Comparison of ENCODE assay signal across 9 cellular contexts in the genomic region with DNA sequence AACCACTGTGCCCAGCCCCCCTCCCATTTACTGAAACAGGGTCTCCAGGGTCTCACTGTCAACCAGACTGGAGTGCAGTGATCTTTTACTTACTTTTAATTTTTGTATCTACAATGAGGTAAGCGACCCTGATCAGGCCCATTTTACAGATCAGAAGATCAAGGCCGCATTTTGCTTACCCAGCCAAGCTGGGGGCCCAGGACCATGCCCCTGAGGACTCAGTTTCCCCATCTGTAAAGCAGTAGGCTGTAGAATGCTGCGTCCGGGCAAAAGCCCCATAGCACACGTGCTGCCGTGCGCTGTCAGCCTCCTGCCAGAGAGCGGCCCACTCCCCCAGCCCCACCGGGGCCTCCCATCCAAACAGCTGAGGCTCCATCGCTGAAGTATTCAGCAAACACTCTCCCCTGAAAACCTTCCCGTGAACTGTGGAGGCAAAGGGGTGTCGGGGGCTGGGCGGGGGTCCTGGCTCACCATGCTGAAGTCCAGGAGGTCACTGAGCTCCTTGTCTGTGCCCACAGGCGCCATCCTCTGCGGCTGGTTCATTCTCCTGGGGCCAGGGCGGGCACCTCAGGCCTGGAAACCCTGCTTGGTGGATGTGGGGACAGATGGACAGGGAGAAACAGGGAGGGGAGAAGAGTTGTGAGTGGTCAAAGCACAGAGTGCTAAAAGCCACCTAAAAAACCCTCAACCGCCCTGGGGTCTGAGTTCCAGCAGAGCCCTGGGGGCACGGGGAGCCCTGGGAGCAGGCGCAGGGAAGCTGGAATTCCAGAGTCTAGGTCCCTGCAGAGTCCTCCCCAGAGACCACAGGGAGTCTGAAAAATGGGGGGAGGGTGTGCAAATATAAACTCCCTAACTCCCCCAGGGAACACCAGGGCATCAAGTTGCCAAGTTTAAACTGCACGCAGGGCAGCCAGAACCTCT. TPM values are rescaled to one million over a fixed set of nuclear protein-coding genes. Genes with fewer than 3 reads are reported as not detected.
DNase-seq lines count a peak whose midpoint lies in the region; ATAC-seq and TF ChIP-seq lines count a peak whose summit lies in the region.
"Had no signal": no experiment of that assay in that cellular context is flagged by ENCODE, and none has a peak within 500 bp of the region (broad histone marks: within the 10 kb centered on the region; RNA-seq: fewer than 3 reads in every experiment).

No MANE protein-coding gene starts in this region.

- TF ChIP-seq CTCF in fibroblast of the aortic adventitia (IDR thresholded peaks at IDR 0.05; ENCODE audit: insufficient read depth, low read length): no peak

- peak overlapping the region; percentile 80 for H3K4me3 ChIP-seq in fibroblast of the aortic adventitia (ENCODE audit: low read depth, low read length)

- H3K4me3 Mint-ChIP-seq in activated CD4-positive, alpha-beta T cell treated with anti-CD3 and anti-CD28 coated beads, Interleukin-2, amount 10 ng/mL, durations not matched to agents 7 days and 5 days: peak overlapping the region; percentile 74
- H3K4me3 Mint-ChIP-seq in T-cell: peak overlapping the region; percentile 84 to 92 (median 88)
- H3K4me3 Mint-ChIP-seq in stimulated activated memory B cell treated with anti-CD40 and anti-IgM and Interleukin-4, amounts not matched to agents 10 μg/mL and 1 μg/mL and 100 μg/mL, for 72 hours: peak overlapping the region; percentile 97

- no peaks in the 10 kb centered on the region for H3K27me3 Mint-ChIP-seq in activated CD4-positive, alpha-beta T cell treated with anti-CD3 and anti-CD28 coated beads, Interleukin-2, amount 10 ng/mL, durations not matched to agents 7 days and 5 days
- H3K27me3 Mint-ChIP-seq in T-cell: no peaks in the 10 kb centered on the region
- no peaks in the 10 kb centered on the region for H3K27me3 Mint-ChIP-seq in stimulated activated memory B cell treated with anti-CD40 and anti-IgM and Interleukin-4, amounts not matched to agents 10 μg/mL and 1 μg/mL and 100 μg/mL, for 72 hours

- H3K9me3 Mint-ChIP-seq in activated CD4-positive, alpha-beta T cell treated with anti-CD3 and anti-CD28 coated beads, Interleukin-2, amount 10 ng/mL, durations not matched to agents 7 days and 5 days: no peaks in the 10 kb centered on the region
- H3K9me3 Mint-ChIP-seq in T-cell: no peaks in the 10 kb centered on the region
- H3K9me3 Mint-ChIP-seq in stimulated activated memory B cell treated with anti-CD40 and anti-IgM and Interleukin-4, amounts not matched to agents 10 μg/mL and 1 μg/mL and 100 μg/mL, for 72 hours: no peaks in the 10 kb centered on the region

- POLR2A ChIA-PET in activated CD4-positive, alpha-beta T cell treated with anti-CD3 and anti-CD28 coated beads, Interleukin-2, amount 10 ng/mL, durations not matched to agents 7 days and 5 days (lab: Charles Lee): no interaction called here
- POLR2A ChIA-PET in T-cell (lab: Charles Lee): interaction anchor here in 1 of 2 donors (0.6 kb wide), 1 partner anchor 75 kb away, joined by 5 read pairs; no protein-coding TSS in a partner anchor

- CTCF ChIA-PET in activated CD4-positive, alpha-beta T cell treated with anti-CD3 and anti-CD28 coated beads, Interleukin-2, amount 10 ng/mL, durations not matched to agents 7 days and 5 days (lab: Charles Lee): interaction anchor here (1.0 to 1.6 kb wide), 3 partner anchors 22 to 138 kb away, joined by 3 to 5 read pairs (median 3); no protein-coding TSS in a partner anchor
- CTCF ChIA-PET in T-cell (lab: Charles Lee): interaction anchor here in 1 of 2 donors (0.6 to 0.7 kb wide), 2 partner anchors 9 to 50 kb away, joined by 4 read pairs; no protein-coding TSS in a partner anchor

- peak overlapping the region; percentile 80 for H3K27ac Mint-ChIP-seq in activated CD4-positive, alpha-beta T cell treated with anti-CD3 and anti-CD28 coated beads, Interleukin-2, amount 10 ng/mL, durations not matched to agents 7 days and 5 days
- peak overlapping the region; percentile 79 to 89 for H3K27ac Mint-ChIP-seq in T-cell
- H3K27ac Mint-ChIP-seq in stimulated activated memory B cell treated with anti-CD40 and anti-IgM and Interleukin-4, amounts not matched to agents 10 μg/mL and 1 μg/mL and 100 μg/mL, for 72 hours: peak overlapping the region; percentile 87

- intact Hi-C loops in sciatic nerve (cut with DNase I): loop anchor here (5.0 kb wide), 1 partner anchor 43 kb away; a partner anchor contains a TSS

- H3K4me1 Mint-ChIP-seq in activated CD4-positive, alpha-beta T cell treated with anti-CD3 and anti-CD28 coated beads, Interleukin-2, amount 10 ng/mL, durations not matched to agents 7 days and 5 days: peaks cover 22% of the 10 kb centered on the region
- peaks cover 18 to 26% (median 25%) of the 10 kb centered on the region in 3 donors for H3K4me1 Mint-ChIP-seq in T-cell
- peaks cover 73% of the 10 kb centered on the region for H3K4me1 Mint-ChIP-seq in stimulated activated memory B cell treated with anti-CD40 and anti-IgM and Interleukin-4, amounts not matched to agents 10 μg/mL and 1 μg/mL and 100 μg/mL, for 72 hours

- no peak for DNase-seq in activated CD4-positive, alpha-beta T cell treated with anti-CD3 and anti-CD28 coated beads, Interleukin-2, amount 10 ng/mL, durations not matched to agents 7 days and 5 days
- no peak for DNase-seq in activated CD4-positive, alpha-beta T cell treated with anti-CD3 and anti-CD28 coated beads for 1 hour
- no peak for DNase-seq in T-cell
- DNase-seq in fibroblast of the aortic adventitia (ENCODE audit: low read depth): peak; percentile 8
- DNase-seq in NCI-H1048 (lab: John Stamatoyannopoulos, UW): no peak
- no peak for DNase-seq in sciatic nerve (ENCODE audit: low spot score)

- ATAC-seq in T-cell (replicated peaks in 1 of 4) (no peak), HG03342 (IDR thresholded peaks at IDR 0.05; ENCODE audit: unreplicated experiment) (no peak), sciatic nerve (no peak)
- no peak for ATAC-seq in stimulated activated memory B cell treated with anti-CD40 and anti-IgM and Interleukin-4, amounts not matched to agents 10 μg/mL and 1 μg/mL and 100 μg/mL, for 72 hours
- ATAC-seq: activated CD4-positive, CD25-positive, alpha-beta regulatory T cell treated with anti-CD3 and anti-CD28 coated beads, Interleukin-2, amount 50 U/mL, for 24 hours had no signal

- peaks cover 5% of the 10 kb centered on the region for H3K36me3 Mint-ChIP-seq in activated CD4-positive, alpha-beta T cell treated with anti-CD3 and anti-CD28 coated beads, Interleukin-2, amount 10 ng/mL, durations not matched to agents 7 days and 5 days (ENCODE audit: low read depth)
- peaks cover 6% of the 10 kb centered on the region for H3K36me3 Mint-ChIP-seq in T-cell
- H3K36me3 Mint-ChIP-seq in stimulated activated memory B cell treated with anti-CD40 and anti-IgM and Interleukin-4, amounts not matched to agents 10 μg/mL and 1 μg/mL and 100 μg/mL, for 72 hours: peaks cover 38% of the 10 kb centered on the region

RNA-seq across cellular contexts. Expression of a gene that starts 2.4 kb away (rescaled TPM):
- 10 to 100 TPM; 84.5 to 85.9 TPM for total RNA-seq in activated CD4-positive, alpha-beta T cell treated with anti-CD3 and anti-CD28 coated beads, Interleukin-2, amount 10 ng/mL, durations not matched to agents 7 days and 5 days
- total RNA-seq in T-cell (100 to 1,000 TPM in 2 of 5 donors, 10 to 100 TPM in 3; 63.3 to 107 (median 94.6) TPM), fibroblast of the aortic adventitia (ENCODE audit: low replicate concordance) (27.0 and 74.2 TPM in 2 replicates), sciatic nerve (48.7 TPM)

RNA-seq across cellular contexts. Expression of a gene that starts 44.7 kb away (rescaled TPM):
- 100 to 1,000 TPM; 144 to 184 TPM for total RNA-seq in activated CD4-positive, alpha-beta T cell treated with anti-CD3 and anti-CD28 coated beads, Interleukin-2, amount 10 ng/mL, durations not matched to agents 7 days and 5 days
- total RNA-seq in T-cell (100 to 1,000 TPM; 127 to 168 (median 148) TPM), fibroblast of the aortic adventitia (ENCODE audit: low replicate concordance) (28.9 and 37.6 TPM in 2 replicates), sciatic nerve (136 TPM)

RNA-seq across cellular contexts. Expression of a gene that starts 57.3 kb away (rescaled TPM):
- 10 to 100 TPM; 76.2 to 93.3 TPM for total RNA-seq in activated CD4-positive, alpha-beta T cell treated with anti-CD3 and anti-CD28 coated beads, Interleukin-2, amount 10 ng/mL, durations not matched to agents 7 days and 5 days
- total RNA-seq in T-cell (10 to 100 TPM; 51.8 to 80.3 (median 75.5) TPM), fibroblast of the aortic adventitia (ENCODE audit: low replicate concordance) (66.3 and 77.3 TPM in 2 replicates), sciatic nerve (48.1 TPM)
